2 cellular contexts compared by ENCODE assay signal in the genomic region with DNA sequence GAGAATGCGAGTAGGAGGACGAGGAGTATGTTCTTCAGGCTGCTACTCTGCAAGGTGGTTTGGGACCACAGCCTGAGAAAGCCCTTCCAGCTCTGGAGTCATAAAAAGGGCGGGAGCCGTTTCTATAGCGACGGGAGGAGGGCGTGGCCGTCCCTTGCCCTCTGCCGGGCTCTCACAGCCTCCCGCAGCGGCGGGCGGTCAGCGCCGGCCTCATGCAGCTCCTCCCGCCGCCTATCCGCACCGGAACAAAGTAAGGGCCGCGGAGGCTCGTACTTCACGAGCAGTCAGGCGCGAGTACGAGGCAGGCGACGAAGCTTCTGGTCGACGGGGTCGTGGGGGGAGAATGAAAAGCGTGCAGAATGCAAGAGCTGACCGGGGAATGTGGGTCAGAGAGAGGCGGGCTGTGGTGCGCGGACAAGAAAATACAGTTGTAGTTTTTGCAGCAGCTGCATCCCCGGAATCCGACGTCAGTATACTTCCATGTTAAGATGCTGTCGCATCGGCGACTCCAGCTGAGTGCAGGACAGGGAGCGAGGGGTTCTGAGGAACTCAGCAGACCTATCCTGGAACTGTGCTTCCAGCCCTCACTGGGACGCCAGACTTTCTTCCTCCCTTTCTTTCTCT.
TF ChIP-seq lines count a peak whose summit lies in the region.

Gene DYRK4 (plus strand): TSS at position 175 of the 624 bp plus-strand sequence. CDS start 38 bp downstream, at position 213.

TF ChIP-seq in HEK293, 187 proteins besides CTCF, POLR2A, EP300 and RAD21 (continued from another document and continues in another):
- TF ChIP-seq ZNF398 (tag by site-specific recombination; IDR thresholded peaks at IDR 0.05) (no peak), PATZ1 (tag by site-specific recombination; IDR thresholded peaks at IDR 0.05) (0 out of 2 replicates have a peak, but pooled peaks have one; percentile 17), KLF9 (tag by site-specific recombination; IDR thresholded peaks at IDR 0.05; ENCODE audit: low read depth) (peak; percentile 90), ZBTB6 (tag by site-specific recombination; IDR thresholded peaks at IDR 0.05) (peak; percentile 60), ZBTB26 (tag by site-specific recombination; optimal IDR thresholded peaks at IDR 0.05) (peak; percentile 27), SP3 (tag by site-specific recombination; IDR thresholded peaks at IDR 0.05) (peak; percentile 43; the same call in 1 of the 2 replicates), ZXDB (tag by site-specific recombination; IDR thresholded peaks at IDR 0.05) (0 out of 2 replicates have a peak, but pooled peaks have one; percentile 32), TRIM28 (IDR thresholded peaks at IDR 0.05; ENCODE audit: borderline replicate concordance, low read length) (no peak), ZNF768 (tag by site-specific recombination; IDR thresholded peaks at IDR 0.05) (no peak), ZNF394 (tag by site-specific recombination; IDR thresholded peaks at IDR 0.05; ENCODE audit: borderline replicate concordance) (no peak), GLIS1 (tag by site-specific recombination; IDR thresholded peaks at IDR 0.05) (peak; percentile 91), ZNF610 (tag by site-specific recombination; IDR thresholded peaks at IDR 0.05; ENCODE audit: borderline replicate concordance) (no peak), ZNF777 (tag by site-specific recombination; IDR thresholded peaks at IDR 0.05; ENCODE audit: borderline replicate concordance) (no peak), SCRT2 (tag by site-specific recombination; IDR thresholded peaks at IDR 0.05) (no peak), ZNF121 (tag by site-specific recombination; IDR thresholded peaks at IDR 0.05) (no peak), ZNF561 (tag by site-specific recombination; IDR thresholded peaks at IDR 0.05; ENCODE audit: borderline replicate concordance) (peak; percentile 36; the same call in 1 of the 2 replicates), ZIC2 (tag by site-specific recombination; IDR thresholded peaks at IDR 0.05) (peak; percentile 81), SP2 (tag by site-specific recombination; IDR thresholded peaks at IDR 0.05) (peak; percentile 35), ZNF223 (tag by site-specific recombination; IDR thresholded peaks at IDR 0.05) (no peak), ZBTB17 (tag by site-specific recombination; IDR thresholded peaks at IDR 0.05) (peak; percentile 33; the same call in 1 of the 2 replicates), ZBTB8A (tag by site-specific recombination; IDR thresholded peaks at IDR 0.05) (peak; percentile 87), KLF1 (tag by site-specific recombination; IDR thresholded peaks at IDR 0.05) (peak; percentile 70), ZNF600 (tag by site-specific recombination; IDR thresholded peaks at IDR 0.05) (peak; percentile 99), ZNF24 (tag by site-specific recombination; IDR thresholded peaks at IDR 0.05) (no peak), ZNF341 (tag by site-specific recombination; IDR thresholded peaks at IDR 0.05; ENCODE audit: low read depth) (peak; percentile 89), MZF1 (tag by site-specific recombination; IDR thresholded peaks at IDR 0.05; ENCODE audit: borderline replicate concordance) (no peak), ZNF596 (tag by site-specific recombination; IDR thresholded peaks at IDR 0.05) (no peak)

TF ChIP-seq in WTC11, 78 proteins besides CTCF, POLR2A, EP300 and RAD21 (continued from another document and continues in another):
- TF ChIP-seq HMGXB4 (CRISPR knock-in tag; IDR thresholded peaks at IDR 0.05): peak; percentile 90
- peak; percentile 97 for TF ChIP-seq ZBTB21 (CRISPR knock-in tag; IDR thresholded peaks at IDR 0.05; ENCODE audit: borderline replicate concordance)
- TF ChIP-seq ZNF232 (CRISPR knock-in tag; IDR thresholded peaks at IDR 0.05): peak; percentile 97
- peak; percentile 99 for TF ChIP-seq ZNF138 (CRISPR knock-in tag; conservative IDR thresholded peaks at IDR 0.05)
- peak; percentile 98 for TF ChIP-seq ZNF281 (CRISPR knock-in tag; IDR thresholded peaks at IDR 0.05)
- TF ChIP-seq MLX (CRISPR knock-in tag; IDR thresholded peaks at IDR 0.05): peak; percentile 87; the same call in 1 of the 2 replicates
- peak; percentile 56; the same call in 1 of the 2 replicates for TF ChIP-seq IRF2 (CRISPR knock-in tag; IDR thresholded peaks at IDR 0.05; ENCODE audit: borderline replicate concordance, low read depth)
- TF ChIP-seq FOXJ3 (CRISPR knock-in tag; IDR thresholded peaks at IDR 0.05; ENCODE audit: borderline replicate concordance): 0 out of 2 replicates have a peak, but pooled peaks have one; percentile 86
- peak; percentile 98 for TF ChIP-seq SMAD3 (CRISPR knock-in tag; IDR thresholded peaks at IDR 0.05; ENCODE audit: borderline replicate concordance)
- TF ChIP-seq OVOL2 (CRISPR knock-in tag; IDR thresholded peaks at IDR 0.05; ENCODE audit: borderline replicate concordance): no peak
- peak; percentile 85 for TF ChIP-seq E2F4 (CRISPR knock-in tag; IDR thresholded peaks at IDR 0.05; ENCODE audit: borderline replicate concordance, low read depth)
- TF ChIP-seq, protein P1, sequence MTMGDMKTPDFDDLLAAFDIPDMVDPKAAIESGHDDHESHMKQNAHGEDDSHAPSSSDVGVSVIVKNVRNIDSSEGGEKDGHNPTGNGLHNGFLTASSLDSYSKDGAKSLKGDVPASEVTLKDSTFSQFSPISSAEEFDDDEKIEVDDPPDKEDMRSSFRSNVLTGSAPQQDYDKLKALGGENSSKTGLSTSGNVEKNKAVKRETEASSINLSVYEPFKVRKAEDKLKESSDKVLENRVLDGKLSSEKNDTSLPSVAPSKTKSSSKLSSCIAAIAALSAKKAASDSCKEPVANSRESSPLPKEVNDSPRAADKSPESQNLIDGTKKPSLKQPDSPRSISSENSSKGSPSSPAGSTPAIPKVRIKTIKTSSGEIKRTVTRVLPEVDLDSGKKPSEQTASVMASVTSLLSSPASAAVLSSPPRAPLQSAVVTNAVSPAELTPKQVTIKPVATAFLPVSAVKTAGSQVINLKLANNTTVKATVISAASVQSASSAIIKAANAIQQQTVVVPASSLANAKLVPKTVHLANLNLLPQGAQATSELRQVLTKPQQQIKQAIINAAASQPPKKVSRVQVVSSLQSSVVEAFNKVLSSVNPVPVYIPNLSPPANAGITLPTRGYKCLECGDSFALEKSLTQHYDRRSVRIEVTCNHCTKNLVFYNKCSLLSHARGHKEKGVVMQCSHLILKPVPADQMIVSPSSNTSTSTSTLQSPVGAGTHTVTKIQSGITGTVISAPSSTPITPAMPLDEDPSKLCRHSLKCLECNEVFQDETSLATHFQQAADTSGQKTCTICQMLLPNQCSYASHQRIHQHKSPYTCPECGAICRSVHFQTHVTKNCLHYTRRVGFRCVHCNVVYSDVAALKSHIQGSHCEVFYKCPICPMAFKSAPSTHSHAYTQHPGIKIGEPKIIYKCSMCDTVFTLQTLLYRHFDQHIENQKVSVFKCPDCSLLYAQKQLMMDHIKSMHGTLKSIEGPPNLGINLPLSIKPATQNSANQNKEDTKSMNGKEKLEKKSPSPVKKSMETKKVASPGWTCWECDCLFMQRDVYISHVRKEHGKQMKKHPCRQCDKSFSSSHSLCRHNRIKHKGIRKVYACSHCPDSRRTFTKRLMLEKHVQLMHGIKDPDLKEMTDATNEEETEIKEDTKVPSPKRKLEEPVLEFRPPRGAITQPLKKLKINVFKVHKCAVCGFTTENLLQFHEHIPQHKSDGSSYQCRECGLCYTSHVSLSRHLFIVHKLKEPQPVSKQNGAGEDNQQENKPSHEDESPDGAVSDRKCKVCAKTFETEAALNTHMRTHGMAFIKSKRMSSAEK (CRISPR knock-in tag; IDR thresholded peaks at IDR 0.05; ENCODE audit: borderline replicate concordance): no peak
- TF ChIP-seq MXD4 (CRISPR knock-in tag; IDR thresholded peaks at IDR 0.05; ENCODE audit: borderline replicate concordance): no peak
- peak; percentile 97 for TF ChIP-seq CREB1 (CRISPR knock-in tag; IDR thresholded peaks at IDR 0.05)
- peak; percentile 95; the same call in 1 of the 2 replicates for TF ChIP-seq ZNF219 (CRISPR knock-in tag; IDR thresholded peaks at IDR 0.05; ENCODE audit: borderline replicate concordance)
- TF ChIP-seq GABPB1 (CRISPR knock-in tag; IDR thresholded peaks at IDR 0.05): 0 out of 2 replicates have a peak, but pooled peaks have one; percentile 59
- peak; percentile 84 for TF ChIP-seq CREM (CRISPR knock-in tag; IDR thresholded peaks at IDR 0.05)
- TF ChIP-seq TEAD1 (CRISPR knock-in tag; IDR thresholded peaks at IDR 0.05): peak; percentile 99
- TF ChIP-seq SMAD4 (CRISPR knock-in tag; IDR thresholded peaks at IDR 0.05): peak; percentile 95
- TF ChIP-seq, protein P2, sequence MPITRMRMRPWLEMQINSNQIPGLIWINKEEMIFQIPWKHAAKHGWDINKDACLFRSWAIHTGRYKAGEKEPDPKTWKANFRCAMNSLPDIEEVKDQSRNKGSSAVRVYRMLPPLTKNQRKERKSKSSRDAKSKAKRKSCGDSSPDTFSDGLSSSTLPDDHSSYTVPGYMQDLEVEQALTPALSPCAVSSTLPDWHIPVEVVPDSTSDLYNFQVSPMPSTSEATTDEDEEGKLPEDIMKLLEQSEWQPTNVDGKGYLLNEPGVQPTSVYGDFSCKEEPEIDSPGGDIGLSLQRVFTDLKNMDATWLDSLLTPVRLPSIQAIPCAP (CRISPR knock-in tag; IDR thresholded peaks at IDR 0.05): peak; percentile 96
- TF ChIP-seq ZNF423 (CRISPR knock-in tag; IDR thresholded peaks at IDR 0.05): no peak
- TF ChIP-seq ATF1 (CRISPR knock-in tag; IDR thresholded peaks at IDR 0.05): peak; percentile 88
- TF ChIP-seq, protein P3, sequence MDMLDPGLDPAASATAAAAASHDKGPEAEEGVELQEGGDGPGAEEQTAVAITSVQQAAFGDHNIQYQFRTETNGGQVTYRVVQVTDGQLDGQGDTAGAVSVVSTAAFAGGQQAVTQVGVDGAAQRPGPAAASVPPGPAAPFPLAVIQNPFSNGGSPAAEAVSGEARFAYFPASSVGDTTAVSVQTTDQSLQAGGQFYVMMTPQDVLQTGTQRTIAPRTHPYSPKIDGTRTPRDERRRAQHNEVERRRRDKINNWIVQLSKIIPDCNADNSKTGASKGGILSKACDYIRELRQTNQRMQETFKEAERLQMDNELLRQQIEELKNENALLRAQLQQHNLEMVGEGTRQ (CRISPR knock-in tag; IDR thresholded peaks at IDR 0.05): peak; percentile 48
- TF ChIP-seq NFYB (CRISPR knock-in tag; conservative IDR thresholded peaks at IDR 0.05; ENCODE audit: low read depth): peak; percentile 48
- peak; percentile 98 for TF ChIP-seq ETV6 (CRISPR knock-in tag; IDR thresholded peaks at IDR 0.05)
- peak; percentile 84 for TF ChIP-seq NR2C2 (CRISPR knock-in tag; IDR thresholded peaks at IDR 0.05)
- no peak for TF ChIP-seq ZNF671 (CRISPR knock-in tag; IDR thresholded peaks at IDR 0.05)
- TF ChIP-seq, protein P4, sequence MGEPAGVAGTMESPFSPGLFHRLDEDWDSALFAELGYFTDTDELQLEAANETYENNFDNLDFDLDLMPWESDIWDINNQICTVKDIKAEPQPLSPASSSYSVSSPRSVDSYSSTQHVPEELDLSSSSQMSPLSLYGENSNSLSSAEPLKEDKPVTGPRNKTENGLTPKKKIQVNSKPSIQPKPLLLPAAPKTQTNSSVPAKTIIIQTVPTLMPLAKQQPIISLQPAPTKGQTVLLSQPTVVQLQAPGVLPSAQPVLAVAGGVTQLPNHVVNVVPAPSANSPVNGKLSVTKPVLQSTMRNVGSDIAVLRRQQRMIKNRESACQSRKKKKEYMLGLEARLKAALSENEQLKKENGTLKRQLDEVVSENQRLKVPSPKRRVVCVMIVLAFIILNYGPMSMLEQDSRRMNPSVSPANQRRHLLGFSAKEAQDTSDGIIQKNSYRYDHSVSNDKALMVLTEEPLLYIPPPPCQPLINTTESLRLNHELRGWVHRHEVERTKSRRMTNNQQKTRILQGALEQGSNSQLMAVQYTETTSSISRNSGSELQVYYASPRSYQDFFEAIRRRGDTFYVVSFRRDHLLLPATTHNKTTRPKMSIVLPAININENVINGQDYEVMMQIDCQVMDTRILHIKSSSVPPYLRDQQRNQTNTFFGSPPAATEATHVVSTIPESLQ (CRISPR knock-in tag; IDR thresholded peaks at IDR 0.05): 0 out of 2 replicates have a peak, but pooled peaks have one; percentile 74
- TF ChIP-seq ZNF317 (CRISPR knock-in tag; IDR thresholded peaks at IDR 0.05; ENCODE audit: borderline replicate concordance, low read depth): peak; percentile 81
- no peak for TF ChIP-seq GRHL2 (CRISPR knock-in tag; IDR thresholded peaks at IDR 0.05; ENCODE audit: insufficient replicate concordance, severe bottlenecking)
